8 cellular contexts compared by ENCODE assay signal in genomic region chr1:117674521-117675400, GRCh38.
DNase-seq lines count a peak whose midpoint lies in the region; ATAC-seq, FAIRE-seq and TF ChIP-seq lines count a peak whose summit lies in the region.

No MANE protein-coding gene starts in this region.

- in situ Hi-C loops in HepG2 (cut with HindIII; ENCODE audit: extremely low pct_ligation_motif_present, low pct_unique_long_range_greater_than_20kb) = loop anchor here (10.0 kb wide), 1 partner anchor 160 kb away; no protein-coding TSS in a partner anchor

- no peak overlapping the region for H3K4me3 ChIP-seq in HepG2 (replicated peaks in 1 of 3; ENCODE audit: insufficient read depth in 1 of 3, low read depth in 2 of 3, low read length in 3 of 3)
- no peak overlapping the region for H3K4me3 ChIP-seq in hepatocyte

- H3K4me1 ChIP-seq in HepG2 (ENCODE audit: insufficient read depth, low read length) (no peaks in the 10 kb centered on the region), hepatocyte (ENCODE audit: insufficient read depth) (no peaks in the 10 kb centered on the region)

- no peak overlapping the region for H3K9ac ChIP-seq in HepG2 (ENCODE audit: insufficient read depth, low read depth, low read length)

- no peak for TF ChIP-seq EP300 in HepG2 (IDR thresholded peaks at IDR 0.05; ENCODE audit: low read depth in 2 of 2, low read length in 2 of 2)
- no peak for TF ChIP-seq EP300 in HepG2 (CRISPR knock-in tag; IDR thresholded peaks at IDR 0.05; ENCODE audit: borderline replicate concordance)

- DNase-seq in AG09319 (ENCODE audit: extremely low read depth, low read depth) (no peak), HUDEP-2 (lab: John Stamatoyannopoulos, UW; ENCODE audit: unreplicated experiment in 76 of 76) (peak in 65 of 76 experiments; percentile 20 to 77 (median 50)), HepG2 (ENCODE audit: low spot score) (no peak), hepatocyte (ENCODE audit: low spot score) (no peak), SW480 (ENCODE audit: low spot score) (no peak)
- DNase-seq in activated CD4-positive, alpha-beta memory T cell treated with anti-CD3 and anti-CD28 coated beads, Interleukin-2, amount 10 ng/mL, durations not matched to agents 7 days and 5 days = peak; percentile 71

- no peak overlapping the region for H2AFZ ChIP-seq in HepG2 (ENCODE audit: low read length)
- no peak overlapping the region for H2AFZ ChIP-seq in hepatocyte

- peak; percentile 37 for ATAC-seq in GM18519 (IDR thresholded peaks at IDR 0.05; ENCODE audit: low FRiP score, unreplicated experiment)
- ATAC-seq in HepG2 = no peak
- ATAC-seq in HG03571 (IDR thresholded peaks at IDR 0.05; ENCODE audit: unreplicated experiment) = no peak

- no peak for TF ChIP-seq POLR2A in HepG2 (IDR thresholded peaks at IDR 0.05; ENCODE audit: insufficient read depth in 1 of 2, low read depth in 2 of 2, low read length in 2 of 2)

- intact Hi-C loops in HepG2 (cut with micrococcal nuclease; ENCODE audit: unreplicated experiment) = loop anchor here (5.0 kb wide), 1 partner anchor 137 kb away; no protein-coding TSS in a partner anchor

- no peak for TF ChIP-seq RAD21 in HepG2 (CRISPR knock-in tag; IDR thresholded peaks at IDR 0.05)

- no peaks in the 10 kb centered on the region for H3K9me3 Mint-ChIP-seq in activated CD4-positive, alpha-beta memory T cell treated with anti-CD3 and anti-CD28 coated beads, Interleukin-2, amount 10 ng/mL, durations not matched to agents 7 days and 5 days

- H3K9me3 ChIP-seq in HepG2 (ENCODE audit: low read length) (no peaks in the 10 kb centered on the region), hepatocyte (ENCODE audit: low read depth) (no peaks in the 10 kb centered on the region)

- no peaks in the 10 kb centered on the region for H3K27me3 Mint-ChIP-seq in activated CD4-positive, alpha-beta memory T cell treated with anti-CD3 and anti-CD28 coated beads, Interleukin-2, amount 10 ng/mL, durations not matched to agents 7 days and 5 days

- no peak overlapping the region for H3K4me3 Mint-ChIP-seq in activated CD4-positive, alpha-beta memory T cell treated with anti-CD3 and anti-CD28 coated beads, Interleukin-2, amount 10 ng/mL, durations not matched to agents 7 days and 5 days

- POLR2A ChIA-PET in activated CD4-positive, alpha-beta memory T cell treated with anti-CD3 and anti-CD28 coated beads, Interleukin-2, amount 10 ng/mL, durations not matched to agents 7 days and 5 days (lab: Charles Lee) = interaction anchor here (0.8 to 2.4 kb wide), 10 partner anchors 9 to 308 kb away, joined by 3 to 24 read pairs (median 4); partner anchors contain the start of genes MAN1A2 and TENT5C
- POLR2A ChIA-PET in HepG2 (lab: Yijun Ruan, JAX) = no interaction called here

- no peak overlapping the region for H3K27ac ChIP-seq in HepG2 (ENCODE audit: extremely low read length, insufficient read depth, low read length)
- no peak overlapping the region for H3K27ac ChIP-seq in hepatocyte

- H3K4me2 ChIP-seq in HepG2 (ENCODE audit: low read depth, low read length) = no peak overlapping the region
- no peak overlapping the region for H3K4me2 ChIP-seq in hepatocyte

- H3K36me3 ChIP-seq in HepG2 (replicated peaks in 1 of 2; ENCODE audit: control insufficient read depth in 1 of 2, insufficient read depth in 2 of 2, low read length in 2 of 2) = no peaks in the 10 kb centered on the region
- H3K36me3 ChIP-seq in hepatocyte (replicated peaks; ENCODE audit: insufficient read depth, low read depth) = no peaks in the 10 kb centered on the region

- TF ChIP-seq CTCF in AG09319 (IDR thresholded peaks at IDR 0.05; ENCODE audit: low read depth, low read length) (peak; percentile 23), HepG2 (CRISPR knock-in tag; IDR thresholded peaks at IDR 0.05) (0 out of 2 replicates have a peak, but pooled peaks have one; percentile 6), hepatocyte (IDR thresholded peaks at IDR 0.05; ENCODE audit: poor library complexity) (no peak)

- 22% methylated on average over 9 of the region's 10 CpGs for WGBS in HepG2 (ENCODE audit: low lambda C conversion rate)
- WGBS in hepatocyte (ENCODE audit: low lambda C conversion rate, missing lambda C conversion rate) = 73% methylated on average over 10 of the region's 10 CpGs

- H3K4me1 Mint-ChIP-seq in activated CD4-positive, alpha-beta memory T cell treated with anti-CD3 and anti-CD28 coated beads, Interleukin-2, amount 10 ng/mL, durations not matched to agents 7 days and 5 days = peaks cover 31% of the 10 kb centered on the region

- H4K20me1 ChIP-seq in HepG2 (ENCODE audit: insufficient read depth, low read length) (no peaks in the 10 kb centered on the region), hepatocyte (ENCODE audit: insufficient read depth, poor library complexity, severe bottlenecking) (no peaks in the 10 kb centered on the region)

- H3K27ac Mint-ChIP-seq in activated CD4-positive, alpha-beta memory T cell treated with anti-CD3 and anti-CD28 coated beads, Interleukin-2, amount 10 ng/mL, durations not matched to agents 7 days and 5 days = no peak overlapping the region

- FAIRE-seq in HepG2 (lab: Jason Lieb, UNC) = no peak

- no peaks in the 10 kb centered on the region for H3K9me2 ChIP-seq in hepatocyte (replicated peaks; ENCODE audit: insufficient read depth)

- no peaks in the 10 kb centered on the region for H3K27me3 ChIP-seq in HepG2 (ENCODE audit: control insufficient read depth in 1 of 2, insufficient read depth in 2 of 2, low read length in 2 of 2)
- H3K27me3 ChIP-seq in hepatocyte = no peaks in the 10 kb centered on the region

- BruUV-seq in HepG2 (replicated peaks; lab: Mats Ljungman, UMichigan) = no TSS peak

- CTCF ChIA-PET in activated CD4-positive, alpha-beta memory T cell treated with anti-CD3 and anti-CD28 coated beads, Interleukin-2, amount 10 ng/mL, durations not matched to agents 7 days and 5 days (lab: Charles Lee) = interaction anchor here (0.8 to 7.0 kb wide), 29 partner anchors 8 to 167 kb away, joined by 3 to 112 read pairs (median 5); partner anchors contain the start of gene TENT5C
- CTCF ChIA-PET in HepG2 (lab: Yijun Ruan, JAX; ENCODE audit: low intra/inter-chr PET ratio, low total read pairs) = no interaction called here

- no peaks in the 10 kb centered on the region for H3K36me3 Mint-ChIP-seq in activated CD4-positive, alpha-beta memory T cell treated with anti-CD3 and anti-CD28 coated beads, Interleukin-2, amount 10 ng/mL, durations not matched to agents 7 days and 5 days (ENCODE audit: low read depth)

- H3K79me2 ChIP-seq in HepG2 (ENCODE audit: insufficient read depth, low read length) (no peaks in the 10 kb centered on the region), hepatocyte (no peaks in the 10 kb centered on the region)

TF ChIP-seq in HepG2, 621 proteins besides CTCF, POLR2A, EP300 and RAD21:
- TF ChIP-seq U2AF1 (optimal IDR thresholded peaks at IDR 0.05; ENCODE audit: low read depth, low read length) = no peak
- TF ChIP-seq, protein P1, sequence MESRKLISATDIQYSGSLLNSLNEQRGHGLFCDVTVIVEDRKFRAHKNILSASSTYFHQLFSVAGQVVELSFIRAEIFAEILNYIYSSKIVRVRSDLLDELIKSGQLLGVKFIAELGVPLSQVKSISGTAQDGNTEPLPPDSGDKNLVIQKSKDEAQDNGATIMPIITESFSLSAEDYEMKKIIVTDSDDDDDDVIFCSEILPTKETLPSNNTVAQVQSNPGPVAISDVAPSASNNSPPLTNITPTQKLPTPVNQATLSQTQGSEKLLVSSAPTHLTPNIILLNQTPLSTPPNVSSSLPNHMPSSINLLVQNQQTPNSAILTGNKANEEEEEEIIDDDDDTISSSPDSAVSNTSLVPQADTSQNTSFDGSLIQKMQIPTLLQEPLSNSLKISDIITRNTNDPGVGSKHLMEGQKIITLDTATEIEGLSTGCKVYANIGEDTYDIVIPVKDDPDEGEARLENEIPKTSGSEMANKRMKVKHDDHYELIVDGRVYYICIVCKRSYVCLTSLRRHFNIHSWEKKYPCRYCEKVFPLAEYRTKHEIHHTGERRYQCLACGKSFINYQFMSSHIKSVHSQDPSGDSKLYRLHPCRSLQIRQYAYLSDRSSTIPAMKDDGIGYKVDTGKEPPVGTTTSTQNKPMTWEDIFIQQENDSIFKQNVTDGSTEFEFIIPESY (CRISPR knock-in tag; IDR thresholded peaks at IDR 0.05) = no peak
- TF ChIP-seq KDM2A (CRISPR knock-in tag; IDR thresholded peaks at IDR 0.05; ENCODE audit: borderline replicate concordance, low read depth) = no peak
- no peak for TF ChIP-seq ZNF720 (CRISPR knock-in tag; IDR thresholded peaks at IDR 0.05)
- TF ChIP-seq SOX13 (IDR thresholded peaks at IDR 0.05) = no peak
- no peak for TF ChIP-seq SOX13 (CRISPR knock-in tag; conservative IDR thresholded peaks at IDR 0.05 in 1 of 2, IDR thresholded peaks at IDR 0.05 in 1 of 2)
- TF ChIP-seq ZZZ3 (CRISPR knock-in tag; IDR thresholded peaks at IDR 0.05; ENCODE audit: borderline replicate concordance) = no peak
- no peak for TF ChIP-seq ZMYM4 (CRISPR knock-in tag; IDR thresholded peaks at IDR 0.05)
- no peak for TF ChIP-seq ZNF383 (CRISPR knock-in tag; IDR thresholded peaks at IDR 0.05; ENCODE audit: borderline replicate concordance)
- TF ChIP-seq FOXM1 (CRISPR knock-in tag; IDR thresholded peaks at IDR 0.05) = no peak
- no peak for TF ChIP-seq NFE2 (CRISPR knock-in tag; IDR thresholded peaks at IDR 0.05)
- no peak for TF ChIP-seq AGO2 (optimal IDR thresholded peaks at IDR 0.05; ENCODE audit: low read depth, low read length)
- no peak for TF ChIP-seq ZNF607 (CRISPR knock-in tag; IDR thresholded peaks at IDR 0.05; ENCODE audit: borderline replicate concordance)
- no peak for TF ChIP-seq MIXL1 (CRISPR knock-in tag; IDR thresholded peaks at IDR 0.05)

Comparison
In these comparisons a context has a peak if more than half of its experiments do, and no peak if none do; other contexts are left out.
1. DNase-seq: peak in HUDEP-2 (65 of 76) and activated CD4-positive, alpha-beta memory T cell treated with anti-CD3 and anti-CD28 coated beads, Interleukin-2, amount 10 ng/mL, durations not matched to agents 7 days and 5 days (single experiment); none in AG09319 (single experiment), HepG2 (single experiment), hepatocyte (single experiment) and SW480 (single experiment).